ENCODE assay signal across 8 cellular contexts in genomic region chrX:120244395-120244734, GRCh38. TPM values are rescaled to one million over a fixed set of nuclear protein-coding genes. Genes with fewer than 3 reads are reported as not detected.
A peak's percentile ranks its signal among the peaks of the same experiment; 100 is the strongest.
DNase-seq lines count a peak whose midpoint lies in the region; ATAC-seq and TF ChIP-seq lines count a peak whose summit lies in the region.

No MANE protein-coding gene starts in this region.

- H3K4me1 Mint-ChIP-seq in MCF 10A (ENCODE audit: insufficient read depth, unreplicated experiment) = peaks cover 6% of the 10 kb centered on the region

- no TSS peak for BruUV-seq in MCF 10A (replicated peaks; lab: Mats Ljungman, UMichigan)

- H3K9me3 ChIP-seq in mononuclear cell (ENCODE audit: low read depth, low read length) = no peaks in the 10 kb centered on the region

- H3K27ac Mint-ChIP-seq in MCF 10A (ENCODE audit: low read depth, unreplicated experiment) = peak overlapping the region; percentile 92

- no peak for DNase-seq in MCF 10A (ENCODE audit: unreplicated experiment)
- no peak for DNase-seq in A172 (ENCODE audit: low spot score)
- DNase-seq in posterior vena cava (ENCODE audit: low spot score) = no peak
- DNase-seq in NAMALWA (ENCODE audit: low spot score) = no peak
- no peak for DNase-seq in DMS53 (lab: John Stamatoyannopoulos, UW)

- peak overlapping the region; percentile 75 for H3K4me3 ChIP-seq in GM12875 (ENCODE audit: low read depth, low read length)
- peak overlapping the region; percentile 64 for H3K4me3 ChIP-seq in mononuclear cell (ENCODE audit: low read length)

- H3K27me3 ChIP-seq in mononuclear cell (ENCODE audit: insufficient read depth, low read length) = no peaks in the 10 kb centered on the region

- TF ChIP-seq CTCF in GM12875 (IDR thresholded peaks at IDR 0.05; ENCODE audit: borderline replicate concordance, insufficient read depth, low read depth, low read length) = no peak
- no peak for TF ChIP-seq CTCF in MCF 10A (IDR thresholded peaks at IDR 0.05; ENCODE audit: unreplicated experiment)

- CTCF ChIA-PET in MCF 10A (lab: Yijun Ruan, JAX) = interaction anchor here (0.6 to 1.0 kb wide), 2 partner anchors 55 to 1534 kb away, joined by 3 to 4 read pairs; no protein-coding TSS in a partner anchor

- H3K4me3 Mint-ChIP-seq in MCF 10A (ENCODE audit: unreplicated experiment) = peak overlapping the region; percentile 87

- H3K27me3 Mint-ChIP-seq in MCF 10A (ENCODE audit: insufficient read depth, unreplicated experiment) = peaks cover 58% of the 10 kb centered on the region

- POLR2A ChIA-PET in MCF 10A (lab: Yijun Ruan, JAX) = interaction anchor here (0.6 to 1.9 kb wide), 6 partner anchors 14 to 227 kb away, joined by 3 to 12 read pairs (median 3); no protein-coding TSS in a partner anchor

- intact Hi-C loops in MCF 10A (cut with micrococcal nuclease) = loop anchor here (10.0 kb wide), 1 partner anchor 220 kb away; the partner anchor contains the start of gene LAMP2
- intact Hi-C loops in posterior vena cava (cut with DNase I) = no loop called here

- peaks cover 10% of the 10 kb centered on the region for H3K4me1 ChIP-seq in mononuclear cell (ENCODE audit: insufficient read depth, low read length)

- no peaks in the 10 kb centered on the region for H3K36me3 Mint-ChIP-seq in MCF 10A (ENCODE audit: insufficient read depth, unreplicated experiment)

- no peaks in the 10 kb centered on the region for H3K9me3 Mint-ChIP-seq in MCF 10A (ENCODE audit: unreplicated experiment)

- peak; percentile 15 for ATAC-seq in HG03196 (IDR thresholded peaks at IDR 0.05; ENCODE audit: unreplicated experiment)

RNA-seq across cellular contexts. Expression of gene ZBTB33, which starts 6.2 kb away (rescaled TPM):
- total RNA-seq in MCF 10A (2022) (11.4 and 12.5 TPM in 2 replicates), mononuclear cell (52.8 TPM), posterior vena cava (1 to 10 TPM; 7.4 to 7.8 TPM)
- total RNA-seq in A172 (2014; rRNA removed; shearing (Covaris generic)) = 11.2 and 12.7 TPM in 2 replicates
